8 cellular contexts compared by ENCODE assay signal in genomic region chr3:120506828-120507774, GRCh38. TPM values are rescaled to one million over a fixed set of nuclear protein-coding genes. Genes with fewer than 3 reads are reported as not detected.
DNase-seq lines count a peak whose midpoint lies in the region; ATAC-seq and TF ChIP-seq lines count a peak whose summit lies in the region.

No MANE protein-coding gene starts in this region.

- H3K4me2 ChIP-seq in H9 (ENCODE audit: insufficient read depth, insufficient read length, low read length) (no peak overlapping the region), OCI-LY7 (ENCODE audit: low read length) (no peak overlapping the region)

- H3K27ac Mint-ChIP-seq in H9: no peak overlapping the region; a peak in 1 of 7 replicates
- H3K27ac Mint-ChIP-seq in endothelial cell (ENCODE audit: unreplicated experiment): no peak overlapping the region
- H3K27ac Mint-ChIP-seq in naive B cell: no peak overlapping the region

- peaks cover 11 to 26% (median 14%) of the 10 kb centered on the region in 3 experiments for H3K36me3 Mint-ChIP-seq in H9 (ENCODE audit: insufficient read depth in 1 of 3, low read depth in 3 of 3)
- H3K36me3 Mint-ChIP-seq in endothelial cell (ENCODE audit: low read depth, unreplicated experiment): peaks cover 7% of the 10 kb centered on the region
- no peaks in the 10 kb centered on the region for H3K36me3 Mint-ChIP-seq in naive B cell

- peaks cover 1% of the 10 kb centered on the region; the same call in 1 of the 2 replicates for H3K27me3 Mint-ChIP-seq in H9 (ENCODE audit: low read depth)
- H3K27me3 Mint-ChIP-seq in endothelial cell (ENCODE audit: unreplicated experiment): peaks cover 2% of the 10 kb centered on the region
- peaks cover 13 to 51% (median 26%) of the 10 kb centered on the region in 3 donors for H3K27me3 Mint-ChIP-seq in naive B cell

- no peak overlapping the region for H3K18ac ChIP-seq in H9 (ENCODE audit: insufficient read length, low read depth, low read length)

- H3K79me2 ChIP-seq in H9 (ENCODE audit: insufficient read depth, low read length) (no peaks in the 10 kb centered on the region), OCI-LY7 (ENCODE audit: insufficient read depth, low read depth, low read length) (no peaks in the 10 kb centered on the region)

- no peak overlapping the region for H2AFZ ChIP-seq in H9 (ENCODE audit: low read length)
- no peak overlapping the region for H2AFZ ChIP-seq in OCI-LY7 (ENCODE audit: low read length)

- no TSS peak for BruUV-seq in OCI-LY7 (replicated peaks; lab: Mats Ljungman, UMichigan)

- no peaks in the 10 kb centered on the region for H3K9me2 ChIP-seq in OCI-LY7 (ENCODE audit: insufficient read depth, low read length)

- H4K20me1 ChIP-seq in H9 (ENCODE audit: control insufficient read depth, insufficient read depth, insufficient read length) (no peaks in the 10 kb centered on the region), OCI-LY7 (ENCODE audit: insufficient read depth, low read length) (no peaks in the 10 kb centered on the region)

- ATAC-seq in naive B cell (ENCODE audit: low read depth in 2 of 2): no peak
- no peak for ATAC-seq in HG02759 (IDR thresholded peaks at IDR 0.05; ENCODE audit: unreplicated experiment)

- no peak overlapping the region for H3K14ac ChIP-seq in H9 (ENCODE audit: insufficient read depth, low read length)

- H3K4me3 Mint-ChIP-seq in H9: no peak overlapping the region
- no peak overlapping the region for H3K4me3 Mint-ChIP-seq in endothelial cell (ENCODE audit: unreplicated experiment)
- H3K4me3 Mint-ChIP-seq in naive B cell: no peak overlapping the region

- no peak overlapping the region for H3K27ac ChIP-seq in H9 (ENCODE audit: insufficient read length, low read depth, low read length)
- H3K27ac ChIP-seq in OCI-LY7 (ENCODE audit: low read depth, low read length, poor library complexity, severe bottlenecking): no peak overlapping the region

- no peaks in the 10 kb centered on the region for H3K23me2 ChIP-seq in H9 (ENCODE audit: insufficient read length, low read depth, low read length, poor library complexity, severe bottlenecking)

- H3K4me1 ChIP-seq in H9 (ENCODE audit: insufficient read depth, low read length) (peaks cover 8% of the 10 kb centered on the region; the same call in 1 of the 2 replicates), OCI-LY7 (ENCODE audit: insufficient read depth, low read length, poor library complexity, severe bottlenecking) (no peaks in the 10 kb centered on the region)

- no peaks in the 10 kb centered on the region for H3K27me3 ChIP-seq in H9 (ENCODE audit: insufficient read depth, low read length)

- H2BK120ac ChIP-seq in H9 (ENCODE audit: low read depth, low read length, poor library complexity, severe bottlenecking): no peak overlapping the region

- H3K36me3 ChIP-seq in OCI-LY7 (ENCODE audit: insufficient read depth, low read length): no peaks in the 10 kb centered on the region

- H4K91ac ChIP-seq in H9 (ENCODE audit: insufficient read length, low read depth, low read length): no peak overlapping the region

- no peak overlapping the region for H2BK5ac ChIP-seq in H9 (ENCODE audit: insufficient read length, low read length)

- H3K56ac ChIP-seq in H9 (ENCODE audit: insufficient read length, low read depth, low read length): no peak overlapping the region

- H2BK20ac ChIP-seq in H9 (ENCODE audit: low read depth, low read length, poor library complexity, severe bottlenecking): no peak overlapping the region

- WGBS in H9 (ENCODE audit: extremely low coverage, insufficient read length, low lambda C conversion rate): no CpG with 5 or more reads among the region's 10 CpGs

- no peak overlapping the region for H4K5ac ChIP-seq in H9 (ENCODE audit: insufficient read length, low read depth, low read length)

- H2AK5ac ChIP-seq in H9 (ENCODE audit: insufficient read length, low read length): no peak overlapping the region

- H3K9me3 ChIP-seq in H9 (ENCODE audit: control insufficient read depth, low read depth, low read length) (peaks cover 6% of the 10 kb centered on the region), OCI-LY7 (ENCODE audit: low read length) (peaks cover 8% of the 10 kb centered on the region; the same call in 1 of the 2 replicates)

- H3K9me3 Mint-ChIP-seq in H9 (peaks cover 21 to 39% of the 10 kb centered on the region in 2 experiments), endothelial cell (ENCODE audit: unreplicated experiment) (peaks cover 8% of the 10 kb centered on the region), naive B cell (peaks cover 0 to 16% (median 1%) of the 10 kb centered on the region in 7 donors)

- H3K4ac ChIP-seq in H9 (ENCODE audit: low read depth, low read length): no peak overlapping the region

- CTCF ChIA-PET in OCI-LY7 (lab: Charles Lee; ENCODE audit: unreplicated experiment): no interaction called here

- no peak overlapping the region for H3K9ac ChIP-seq in H9 (ENCODE audit: extremely low read depth, insufficient read length, low read length)

- no peak overlapping the region for H4K8ac ChIP-seq in H9 (replicated peaks; ENCODE audit: insufficient read length, low read depth, low read length)

- no peaks in the 10 kb centered on the region for H3K79me1 ChIP-seq in H9 (ENCODE audit: insufficient read depth, low read depth, low read length, poor library complexity, severe bottlenecking)

- POLR2A ChIA-PET in OCI-LY7 (lab: Charles Lee): interaction anchor here (0.6 kb wide), 1 partner anchor 972 kb away, joined by 3 read pairs; no protein-coding TSS in a partner anchor

- H3K23ac ChIP-seq in H9 (ENCODE audit: insufficient read length, low read depth, low read length): no peak overlapping the region

- H3K4me1 Mint-ChIP-seq in H9: peaks cover 25% of the 10 kb centered on the region in 2 experiments
- peaks cover 6% of the 10 kb centered on the region for H3K4me1 Mint-ChIP-seq in endothelial cell (ENCODE audit: unreplicated experiment)
- H3K4me1 Mint-ChIP-seq in naive B cell: no peaks in the 10 kb centered on the region

- peak; percentile 50 for DNase-seq in COLO829 (ENCODE audit: low spot score)
- no peak for DNase-seq in H9
- DNase-seq in OCI-LY7 (ENCODE audit: low spot score): peak; percentile 17
- peak; percentile 35 for DNase-seq in endothelial cell (ENCODE audit: low spot score)
- DNase-seq in naive B cell: peak; percentile 5
- no peak for DNase-seq in midbrain (lab: John Stamatoyannopoulos, UW)
- DNase-seq in NCI-H1930 (lab: John Stamatoyannopoulos, UW): no peak

- no peak overlapping the region for H3T11ph ChIP-seq in H9 (ENCODE audit: low read length)

- no peak overlapping the region for H2BK12ac ChIP-seq in H9 (ENCODE audit: insufficient read length, low read depth, low read length)

- H3K4me3 ChIP-seq in OCI-LY7 (ENCODE audit: low read depth, low read length, poor library complexity, severe bottlenecking): no peak overlapping the region

- H2BK15ac ChIP-seq in H9 (ENCODE audit: low read depth, low read length): no peak overlapping the region

- intact Hi-C loops in OCI-LY7 (cut with micrococcal nuclease; ENCODE audit: unreplicated experiment): loop anchor here (5.0 kb wide), 1 partner anchor 90 kb away; no protein-coding TSS in a partner anchor

- TF ChIP-seq CTCF in H9 (conservative IDR thresholded peaks at IDR 0.05): peak; percentile 77
- TF ChIP-seq CTCF in OCI-LY7 (conservative IDR thresholded peaks at IDR 0.05; ENCODE audit: low read length): peak; percentile 77
- TF ChIP-seq CTCF in endothelial cell (IDR thresholded peaks at IDR 0.05; ENCODE audit: unreplicated experiment): peak; percentile 74

RNA-seq across cellular contexts. Expression of gene FSTL1, which starts 56.3 kb away (rescaled TPM):
- total RNA-seq in H9 (2021) (305 and 326 TPM in 2 replicates), OCI-LY7 (2022) (0.74 and 0.79 TPM in 2 replicates), endothelial cell (ENCODE audit: unreplicated experiment) (1,211 TPM)
- 0.03 and 0.09 TPM in 2 replicates for total RNA-seq in OCI-LY7 (2014; rRNA removed; shearing (Covaris generic))
- polyA plus RNA-seq in naive B cell (ENCODE audit: low read depth in 6 of 6): 1 to 10 TPM in 1 of 6 donors, under 1 TPM in 2, not detected in 3; 0.29 to 1.3 (median 0.92) TPM

Comparison
In these comparisons a context has a peak if more than half of its experiments do, and no peak if none do; other contexts are left out.
1. DNase-seq: peak in COLO829 (single experiment), OCI-LY7 (single experiment), endothelial cell (single experiment) and naive B cell (single experiment); none in H9 (single experiment), midbrain (single experiment) and NCI-H1930 (0 of 2).
2. RNA of gene FSTL1, which starts 56.3 kb away (total RNA-seq): 1,211 TPM in endothelial cell (single experiment) and 305 to 326 TPM in H9; 0.03 to 0.79 TPM in OCI-LY7; every median in the first group is over 100 times any median in the second.
3. Peak in every context shown above with its lines, with median percentiles within 50 percentile points of each other: CTCF ChIP-seq.